In genomic region chr16:66129196-66129595, GRCh38 we compare ENCODE assay signal across 1 cellular context.
TF ChIP-seq lines count a peak whose summit lies in the region.

No MANE protein-coding gene starts in this region.

TF ChIP-seq in IMR-90, 13 proteins besides CTCF, POLR2A, EP300 and RAD21:
- no peak for TF ChIP-seq MAFK (IDR thresholded peaks at IDR 0.05; ENCODE audit: low read depth, low read length)
- no peak for TF ChIP-seq CEBPB (IDR thresholded peaks at IDR 0.05; ENCODE audit: low read depth, low read length)
- no peak for TF ChIP-seq BHLHE40 (IDR thresholded peaks at IDR 0.05; ENCODE audit: low read depth, low read length)
- TF ChIP-seq RFX5 (IDR thresholded peaks at IDR 0.05; ENCODE audit: low read depth, low read length) = no peak
- no peak for TF ChIP-seq MAZ (IDR thresholded peaks at IDR 0.05; ENCODE audit: borderline replicate concordance, low read depth, low read length)
- no peak for TF ChIP-seq ELK1 (IDR thresholded peaks at IDR 0.05; ENCODE audit: borderline replicate concordance, low read depth, low read length)
- no peak for TF ChIP-seq MXI1 (IDR thresholded peaks at IDR 0.05; ENCODE audit: borderline replicate concordance, low read depth, low read length)
- no peak for TF ChIP-seq RCOR1 (IDR thresholded peaks at IDR 0.05; ENCODE audit: insufficient replicate concordance, low read length)
- no peak for TF ChIP-seq CHD1 (IDR thresholded peaks at IDR 0.05; ENCODE audit: low read depth, low read length)
- TF ChIP-seq SMC3 (IDR thresholded peaks at IDR 0.05; ENCODE audit: low read depth, low read length) = no peak
- no peak for TF ChIP-seq USF2 (IDR thresholded peaks at IDR 0.05; ENCODE audit: low read depth, low read length)
- no peak for TF ChIP-seq NFE2L2 (IDR thresholded peaks at IDR 0.05; ENCODE audit: low read depth, low read length)
- no peak for TF ChIP-seq FOS (IDR thresholded peaks at IDR 0.05; ENCODE audit: low read depth, low read length)
